Comparison of ENCODE assay signal across 15 cellular contexts in genomic region chr20:3316131-3316530, GRCh38.
A peak's percentile ranks its signal among the peaks of the same experiment; 100 is the strongest.
DNase-seq lines count a peak whose midpoint lies in the region; ATAC-seq and TF ChIP-seq lines count a peak whose summit lies in the region.
"Had no signal": no experiment of that assay in that cellular context is flagged by ENCODE, and none has a peak within 500 bp of the region (broad histone marks: within the 10 kb centered on the region; RNA-seq: fewer than 3 reads in every experiment).

No MANE protein-coding gene starts in this region.

- in situ Hi-C loops in gastrocnemius medialis (cut with MboI; ENCODE audit: low sequenced_read_pairs in 4 of 4) = loop anchor here in 3 of 4 donors (5.0 to 25.0 kb wide), 4 partner anchors 99 to 261 kb away; partner anchors contain the start of gene OXT (in 1 of the 3)

- intact Hi-C loops in adrenal gland (cut with DNase I) (loop anchor here (5.0 to 10.0 kb wide), 2 partner anchors 91 to 99 kb away; no protein-coding TSS in a partner anchor), gastrocnemius medialis (cut with DNase I; ENCODE audit: low total_unique reads) (loop anchor here (1.0 to 5.0 kb wide), 3 partner anchors 98 to 262 kb away; no protein-coding TSS in a partner anchor)

- no peaks in the 10 kb centered on the region for H3K27me3 ChIP-seq in HL-60 (ENCODE audit: insufficient read depth, poor library complexity, severe bottlenecking)
- no peaks in the 10 kb centered on the region for H3K27me3 ChIP-seq in adrenal gland
- H3K27me3 ChIP-seq in gastrocnemius medialis = no peaks in the 10 kb centered on the region
- H3K27me3 ChIP-seq: brain microvascular endothelial cell, esophagus muscularis mucosa had no signal

- 38 to 55% (median 42%) methylated on average over 8 of the region's 8 CpGs for WGBS in adrenal gland, 4 donors

- H3K9me3 ChIP-seq in adrenal gland (replicated peaks in 1 of 3) = no peaks in the 10 kb centered on the region
- H3K9me3 ChIP-seq in gastrocnemius medialis = no peaks in the 10 kb centered on the region
- H3K9me3 ChIP-seq: esophagus muscularis mucosa had no signal

- H3K4me3 ChIP-seq in HL-60 (replicated peaks; ENCODE audit: insufficient read depth, low read length) = no peak overlapping the region
- no peak overlapping the region for H3K4me3 ChIP-seq in adrenal gland
- no peak overlapping the region for H3K4me3 ChIP-seq in gastrocnemius medialis
- H3K4me3 ChIP-seq: coronary artery, esophagus muscularis mucosa, PC-9 had no signal

- DNase-seq in HL-60 (ENCODE audit: low read depth in 1 of 2, low spot score in 1 of 2) (peak in 1 of 2 experiments; percentile 30), adrenal gland (peak; percentile 65 to 80 (median 73)), kidney glomerular epithelial cell (lab: John Stamatoyannopoulos, UW) (peak; percentile 27), gastrocnemius medialis (no peak), AML-193 (lab: John Stamatoyannopoulos, UW) (no peak)
- DNase-seq: foreskin melanocyte, SIG-M5 had no signal

- TF ChIP-seq POLR2A in adrenal gland (IDR thresholded peaks at IDR 0.05) (peak in 1 of 2 donors; percentile 15), gastrocnemius medialis (IDR thresholded peaks at IDR 0.05) (no peak)

- H3K27ac ChIP-seq in HL-60 (replicated peaks) = peak overlapping the region; percentile 30; the same call in 1 of the 2 replicates
- H3K27ac ChIP-seq in adrenal gland = peak overlapping the region in 4 of 5 donors; percentile 70 to 84 (median 78)
- H3K27ac ChIP-seq in gastrocnemius medialis = peak overlapping the region; percentile 77 to 95 (median 92)
- H3K27ac ChIP-seq: brain microvascular endothelial cell, esophagus muscularis mucosa, PC-9, WERI-Rb-1 had no signal

- H3K36me3 ChIP-seq in adrenal gland (replicated peaks in 1 of 2) = peaks cover 0 to 14% of the 10 kb centered on the region in 2 donors
- no peaks in the 10 kb centered on the region for H3K36me3 ChIP-seq in gastrocnemius medialis
- H3K36me3 ChIP-seq: WERI-Rb-1 had no signal

- H3K4me1 ChIP-seq in adrenal gland (replicated peaks in 1 of 2) = peaks cover 45 to 48% of the 10 kb centered on the region in 2 donors
- peaks cover 47 to 52% of the 10 kb centered on the region in 2 donors for H3K4me1 ChIP-seq in gastrocnemius medialis

- ATAC-seq in gastrocnemius medialis (no peak), GM18502 (IDR thresholded peaks at IDR 0.05; ENCODE audit: poor library complexity, unreplicated experiment) (no peak), GM21737 (IDR thresholded peaks at IDR 0.05; ENCODE audit: unreplicated experiment) (no peak), HG03280 (IDR thresholded peaks at IDR 0.05; ENCODE audit: unreplicated experiment) (no peak)

- no peak for TF ChIP-seq CTCF in HL-60 (IDR thresholded peaks at IDR 0.05; ENCODE audit: insufficient read depth, low read length)
- no peak for TF ChIP-seq CTCF in adrenal gland (IDR thresholded peaks at IDR 0.05)
- TF ChIP-seq CTCF in gastrocnemius medialis (IDR thresholded peaks at IDR 0.05 in 4 of 5, conservative IDR thresholded peaks at IDR 0.05 in 1 of 5) = no peak

Comparison
In these comparisons a context has a peak if more than half of its experiments do, and no peak if none do; other contexts are left out.
1. DNase-seq: peak in adrenal gland (7 of 7) and kidney glomerular epithelial cell (single experiment); none in gastrocnemius medialis (0 of 2) and AML-193 (0 of 2).
2. H3K27ac ChIP-seq: peak in every context shown above with its lines; median percentile 92 in gastrocnemius medialis; 78 in adrenal gland; 30 in HL-60.